In genomic region chr9:17856995-17857394, GRCh38 we compare ENCODE assay signal across 34 cellular contexts.
"Had no signal": no experiment of that assay in that cellular context is flagged by ENCODE, and none has a peak within 500 bp of the region (broad histone marks: within the 10 kb centered on the region; RNA-seq: fewer than 3 reads in every experiment).

No MANE protein-coding gene starts in this region.

- DNase-seq: activated effector memory CD4-positive, alpha-beta T cell treated with anti-CD3 and anti-CD28 coated beads, Interleukin-2, amount 50 U/mL, for 16 hours; activated effector memory CD4-positive, alpha-beta T cell treated with Interleukin-2 at 50 U/mL for 16 hours; activated gamma-delta T cell; activated gamma-delta T cell treated with Interleukin-2 at 50 U/mL for 16 hours; activated naive CD4-positive, alpha-beta T cell; activated naive CD4-positive, alpha-beta T cell treated with anti-CD3 and anti-CD28 coated beads for 36 hours; activated naive CD4-positive, alpha-beta T cell treated with anti-CD3 and anti-CD28 coated beads, Interleukin-2, amount 10 ng/mL, durations not matched to agents 7 days and 5 days; activated naive CD4-positive, alpha-beta T cell treated with anti-CD3 and anti-CD28 coated beads, Interleukin-2, amount 50 U/mL, for 16 hours; activated naive CD4-positive, alpha-beta T cell treated with Interleukin-2 at 50 U/mL for 16 hours; activated naive CD8-positive, alpha-beta T cell treated with anti-CD3 and anti-CD28 coated beads for 36 hours; activated naive CD8-positive, alpha-beta T cell treated with anti-CD3 and anti-CD28 coated beads, Interleukin-2, amount 10 ng/mL, durations not matched to agents 7 days and 5 days; activated naive CD8-positive, alpha-beta T cell treated with anti-CD3 and anti-CD28 coated beads, Interleukin-2, amount 50 U/mL, for 24 hours; activated T-cell treated with anti-CD3 and anti-CD28 coated beads, Interleukin-2, amount 50 U/mL, for 1 hour; activated T-cell treated with anti-CD3 and anti-CD28 coated beads, Interleukin-2, amount 50 U/mL, for 24 hours; activated T-cell treated with anti-CD3 and anti-CD28 coated beads, Interleukin-2, amount 50 U/mL, for 4 hours; activated T-cell treated with anti-CD3 and anti-CD28 coated beads, Interleukin-2, amount 50 U/mL, for 48 hours; activated T-cell treated with anti-CD3 and anti-CD28 coated beads, Interleukin-2, amount 50 U/mL, for 72 hours; adrenal gland; amniotic stem cell; amygdala; anterior cingulate cortex; aorta; body of pancreas; brain microvascular endothelial cell; caudate nucleus; central memory CD4-positive, alpha-beta T cell; cerebellar nuclear complex had no signal

- H3K9me3 ChIP-seq: adrenal gland, ascending aorta, body of pancreas, breast epithelium had no signal

- FAIRE-seq: astrocyte, bronchial epithelial cell had no signal

- ATAC-seq: activated naive CD4-positive, alpha-beta T cell treated with anti-CD3 and anti-CD28 coated beads, Interleukin-2, amount 50 U/mL, for 72 hours; activated naive CD8-positive, alpha-beta T cell treated with anti-CD3 and anti-CD28 coated beads, Interleukin-2, amount 50 U/mL, for 24 hours; activated T-cell treated with anti-CD3 and anti-CD28 coated beads, Interleukin-2, amount 50 U/mL, for 4 hours; activated T-cell treated with anti-CD3 and anti-CD28 coated beads, Interleukin-2, amount 50 U/mL, for 72 hours; activated T-helper 17 cell treated with anti-CD3 and anti-CD28 coated beads, Interleukin-2, amount 50 U/mL, for 72 hours; body of pancreas had no signal

- H3K4me1 ChIP-seq: adrenal gland, ascending aorta, body of pancreas, breast epithelium had no signal

- H3K4me3 ChIP-seq: adrenal gland, ascending aorta, body of pancreas, breast epithelium, cardiac muscle cell had no signal

- H3K27me3 ChIP-seq: adrenal gland, ascending aorta, body of pancreas, brain microvascular endothelial cell, breast epithelium, cardiac muscle cell had no signal

- H3K27ac ChIP-seq: adrenal gland, ascending aorta, body of pancreas, brain microvascular endothelial cell, breast epithelium, cardiac muscle cell had no signal

- H3K36me3 ChIP-seq: adrenal gland, ascending aorta, brain microvascular endothelial cell, breast epithelium, cardiac muscle cell had no signal
